ENCODE assay signal across 1 cellular context in genomic region chr17:3704931-3705717, GRCh38.
TF ChIP-seq lines count a peak whose summit lies in the region.

No MANE protein-coding gene starts in this region.

TF ChIP-seq in SK-N-SH, 30 proteins besides CTCF, POLR2A, EP300 and RAD21 (continued from another document):
- TF ChIP-seq, protein P1, sequence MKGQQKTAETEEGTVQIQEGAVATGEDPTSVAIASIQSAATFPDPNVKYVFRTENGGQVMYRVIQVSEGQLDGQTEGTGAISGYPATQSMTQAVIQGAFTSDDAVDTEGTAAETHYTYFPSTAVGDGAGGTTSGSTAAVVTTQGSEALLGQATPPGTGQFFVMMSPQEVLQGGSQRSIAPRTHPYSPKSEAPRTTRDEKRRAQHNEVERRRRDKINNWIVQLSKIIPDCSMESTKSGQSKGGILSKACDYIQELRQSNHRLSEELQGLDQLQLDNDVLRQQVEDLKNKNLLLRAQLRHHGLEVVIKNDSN (IDR thresholded peaks at IDR 0.05; ENCODE audit: borderline replicate concordance, low read depth) = no peak
- TF ChIP-seq MAX (IDR thresholded peaks at IDR 0.05; ENCODE audit: low read depth) = no peak
- TF ChIP-seq FOXJ3 (CRISPR knock-in tag; IDR thresholded peaks at IDR 0.05) = no peak
- no peak for TF ChIP-seq GABPA (IDR thresholded peaks at IDR 0.05; ENCODE audit: low read depth)
